In the genomic region with DNA sequence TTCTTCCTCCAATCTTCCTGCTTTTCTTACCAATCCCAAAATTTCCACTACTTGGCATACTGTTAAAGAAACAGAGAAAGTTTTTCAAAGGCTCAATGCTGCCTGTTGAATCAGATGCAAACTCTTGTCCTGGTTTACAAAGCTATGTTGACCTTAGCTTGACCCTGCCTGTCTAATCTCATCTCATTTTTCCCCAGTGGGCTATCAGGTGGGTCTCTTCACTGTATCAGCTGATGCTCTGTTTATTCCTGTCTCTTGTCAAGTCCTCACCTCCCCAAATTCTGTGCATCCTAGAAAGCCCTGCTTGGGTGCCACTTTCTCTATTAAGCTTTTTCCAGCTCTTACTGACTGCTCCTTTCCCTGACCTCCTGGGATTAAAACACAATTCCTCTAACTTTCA, we compare ENCODE assay signal across 18 cellular contexts.
"Had no signal": no experiment of that assay in that cellular context is flagged by ENCODE, and none has a peak within 500 bp of the region (broad histone marks: within the 10 kb centered on the region; RNA-seq: fewer than 3 reads in every experiment).

No MANE protein-coding gene starts in this region.

- H3K4me3 Mint-ChIP-seq: activated naive CD4-positive, alpha-beta T cell treated with anti-CD3 and anti-CD28 coated beads, Interleukin-2, amount 50 U/mL, for 24 hours; brain; T-cell; WTC11 had no signal

- ATAC-seq: heart left ventricle, T-cell, WTC11 had no signal

- FAIRE-seq: islet of Langerhans had no signal

- DNase-seq: activated CD4-positive, alpha-beta T cell treated with anti-CD3 and anti-CD28 coated beads, Interleukin-2, amount 50 U/mL, for 1 hour; activated T-cell treated with anti-CD3 and anti-CD28 coated beads for 4 hours; amniotic stem cell; dorsolateral prefrontal cortex; esophagus squamous epithelium; foreskin fibroblast; heart left ventricle; left ventricle myocardium inferior; mesendoderm; retina; T-cell had no signal

- H3K27me3 Mint-ChIP-seq: activated naive CD4-positive, alpha-beta T cell treated with anti-CD3 and anti-CD28 coated beads, Interleukin-2, amount 50 U/mL, for 24 hours; T-cell had no signal

- H3K4me1 Mint-ChIP-seq: brain had no signal

- H3K27ac Mint-ChIP-seq: activated naive CD4-positive, alpha-beta T cell treated with anti-CD3 and anti-CD28 coated beads, Interleukin-2, amount 50 U/mL, for 24 hours; brain; T-cell; WTC11 had no signal

- H3K36me3 Mint-ChIP-seq: activated naive CD4-positive, alpha-beta T cell treated with anti-CD3 and anti-CD28 coated beads, Interleukin-2, amount 50 U/mL, for 24 hours; brain; T-cell; WTC11 had no signal

- H3K27ac ChIP-seq: dorsolateral prefrontal cortex, parathyroid adenoma had no signal

- H3K9me3 ChIP-seq: esophagus squamous epithelium, heart left ventricle, left ventricle myocardium inferior, tibial nerve had no signal

- H3K9me3 Mint-ChIP-seq: activated naive CD4-positive, alpha-beta T cell treated with anti-CD3 and anti-CD28 coated beads, Interleukin-2, amount 50 U/mL, for 24 hours; brain; T-cell; WTC11 had no signal

- H3K4me3 ChIP-seq: dorsolateral prefrontal cortex, esophagus squamous epithelium, heart left ventricle, left ventricle myocardium inferior, skin epidermis, tibial nerve had no signal
